Comparison of ENCODE assay signal across 27 cellular contexts in the genomic region with DNA sequence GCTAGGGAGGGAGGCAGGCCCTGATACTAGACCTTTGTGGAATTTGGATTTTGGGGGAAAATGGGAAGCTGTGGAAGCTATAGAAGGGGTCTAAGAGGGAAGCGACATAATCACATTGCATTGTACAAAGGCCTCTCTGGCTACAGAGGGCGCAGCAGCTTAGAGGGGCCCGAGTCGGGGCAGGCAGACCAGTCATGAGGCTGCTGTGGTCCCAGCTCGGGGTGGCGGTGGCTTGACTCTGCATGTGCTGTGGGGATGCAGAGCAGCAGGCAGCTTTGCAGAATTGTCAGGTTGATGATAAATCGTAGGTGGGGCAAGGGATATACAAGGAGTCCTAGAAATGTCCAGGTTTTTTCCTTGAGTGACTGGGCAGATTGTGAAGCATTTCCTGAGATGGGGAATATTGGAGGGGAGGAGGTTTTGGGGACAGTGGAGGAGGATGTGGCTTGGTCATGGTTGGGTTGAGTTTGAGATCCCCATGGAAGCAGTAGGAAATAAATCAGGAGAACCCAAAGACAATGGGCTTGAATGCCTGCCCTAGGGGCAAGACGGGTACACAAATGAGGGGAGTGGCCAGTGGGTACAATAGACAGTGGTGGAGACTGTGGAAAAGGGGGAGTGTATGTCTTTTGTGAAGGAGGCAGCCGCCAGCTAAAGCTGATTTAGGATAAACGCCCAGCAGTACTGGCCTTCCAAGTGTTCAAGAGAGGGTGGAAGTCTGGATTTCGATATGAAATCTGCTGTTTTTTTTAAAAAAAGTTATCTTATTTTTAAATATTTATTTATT.
DNase-seq lines count a peak whose midpoint lies in the region; ATAC-seq, FAIRE-seq and TF ChIP-seq lines count a peak whose summit lies in the region.
"Had no signal": no experiment of that assay in that cellular context is flagged by ENCODE, and none has a peak within 500 bp of the region (broad histone marks: within the 10 kb centered on the region; RNA-seq: fewer than 3 reads in every experiment).

No MANE protein-coding gene starts in this region.

- H3K36me3 ChIP-seq in HepG2 (replicated peaks in 1 of 2; ENCODE audit: control insufficient read depth in 1 of 2, insufficient read depth in 2 of 2, low read length in 2 of 2) (no peaks in the 10 kb centered on the region), right lobe of liver (no peaks in the 10 kb centered on the region)
- H3K36me3 ChIP-seq: breast epithelium, Peyer's patch had no signal

- H3K4me2 ChIP-seq in HepG2 (ENCODE audit: low read depth, low read length): no peak overlapping the region

- H3K4me1 Mint-ChIP-seq in nephron progenitor cell: peaks cover 43% of the 10 kb centered on the region
- H3K4me1 Mint-ChIP-seq: activated CD4-positive, alpha-beta T cell treated with anti-CD3 and anti-CD28 coated beads for 36 hours; activated naive CD4-positive, alpha-beta T cell treated with anti-CD3 and anti-CD28 coated beads, Interleukin-2, amount 50 U/mL, for 24 hours; activated T-helper 17 cell treated with anti-CD3 and anti-CD28 coated beads, Interleukin-2, amount 50 U/mL, for 72 hours; natural killer cell had no signal

- no peak overlapping the region for H3K27ac ChIP-seq in HepG2 (ENCODE audit: extremely low read length, insufficient read depth, low read length)
- H3K27ac ChIP-seq in right lobe of liver: no peak overlapping the region
- peak overlapping the region in 45 of 59 donors; percentile 2 to 80 (median 56) for H3K27ac ChIP-seq in dorsolateral prefrontal cortex
- H3K27ac ChIP-seq: breast epithelium, Peyer's patch, skin epidermis had no signal

- no peak for FAIRE-seq in HepG2 (lab: Jason Lieb, UNC)
- FAIRE-seq: colon, islet of Langerhans had no signal

- no peaks in the 10 kb centered on the region for H3K79me2 ChIP-seq in HepG2 (ENCODE audit: insufficient read depth, low read length)

- H3K4me3 ChIP-seq in HepG2 (replicated peaks in 1 of 3; ENCODE audit: insufficient read depth in 1 of 3, low read depth in 2 of 3, low read length in 3 of 3) (no peak overlapping the region), right lobe of liver (no peak overlapping the region), dorsolateral prefrontal cortex (no peak overlapping the region)
- H3K4me3 ChIP-seq: breast epithelium, Peyer's patch, skin epidermis had no signal

- no TSS peak for BruUV-seq in HepG2 (replicated peaks; lab: Mats Ljungman, UMichigan)

- TF ChIP-seq EP300 in HepG2 (IDR thresholded peaks at IDR 0.05; ENCODE audit: low read depth in 2 of 2, low read length in 2 of 2): no peak
- TF ChIP-seq EP300 in HepG2 (CRISPR knock-in tag; IDR thresholded peaks at IDR 0.05; ENCODE audit: borderline replicate concordance): no peak

- H3K4me1 ChIP-seq in HepG2 (ENCODE audit: insufficient read depth, low read length) (peaks cover 23% of the 10 kb centered on the region), right lobe of liver (no peaks in the 10 kb centered on the region)
- H3K4me1 ChIP-seq: breast epithelium, Peyer's patch had no signal

- ATAC-seq in HepG2: peak; percentile 76
- ATAC-seq in right lobe of liver: no peak
- ATAC-seq: activated CD4-positive, alpha-beta T cell treated with anti-CD3 and anti-CD28 coated beads for 36 hours; activated CD8-positive, alpha-beta T cell treated with anti-CD3 and anti-CD28 coated beads, Interleukin-2, amount 10 ng/mL, durations not matched to agents 7 days and 5 days; activated T-helper 17 cell treated with anti-CD3 and anti-CD28 coated beads, Interleukin-2, amount 50 U/mL, for 72 hours; natural killer cell had no signal

- CTCF ChIA-PET in HepG2 (lab: Yijun Ruan, JAX; ENCODE audit: low intra/inter-chr PET ratio, low total read pairs): interaction anchor here (0.7 kb wide), 1 partner anchor 29 kb away, joined by 3 read pairs; no protein-coding TSS in a partner anchor

- no peak for DNase-seq in HepG2 (ENCODE audit: low spot score)
- DNase-seq in right lobe of liver: no peak
- DNase-seq in dorsolateral prefrontal cortex: no peak
- DNase-seq in nephron progenitor cell: no peak
- DNase-seq in activated CD4-positive, alpha-beta T cell treated with anti-CD3 and anti-CD28 coated beads, Interleukin-2, amount 50 U/mL, for 48 hours: no peak
- no peak for DNase-seq in middle frontal gyrus (ENCODE audit: extremely low spot score, low spot score)
- no peak for DNase-seq in NCI-H748 treated with DMSO at 0.1 percent for 48 hours (lab: John Stamatoyannopoulos, UW)
- DNase-seq: activated CD4-positive, alpha-beta T cell treated with anti-CD3 and anti-CD28 coated beads for 36 hours; activated CD8-positive, alpha-beta T cell treated with anti-CD3 and anti-CD28 coated beads, Interleukin-2, amount 10 ng/mL, durations not matched to agents 7 days and 5 days; CD4-positive, alpha-beta T cell; effector CD8-positive, alpha-beta T cell; erythroblast; glutamatergic neuron; GOT3; Karpas-422; natural killer cell; NCI-H1930; NCI-H524 treated with DMSO at 0.1 percent for 48 hours; Peyer's patch; SHP77; stimulated activated naive CD4-positive, alpha-beta T cell treated with Interleukin-2 at 50 U/mL for 16 hours had no signal

- no peak for TF ChIP-seq RAD21 in HepG2 (CRISPR knock-in tag; IDR thresholded peaks at IDR 0.05)

- peaks cover 11% of the 10 kb centered on the region for H3K9me3 Mint-ChIP-seq in nephron progenitor cell
- H3K9me3 Mint-ChIP-seq: activated naive CD4-positive, alpha-beta T cell treated with anti-CD3 and anti-CD28 coated beads, Interleukin-2, amount 50 U/mL, for 24 hours; activated T-helper 17 cell treated with anti-CD3 and anti-CD28 coated beads, Interleukin-2, amount 50 U/mL, for 72 hours; natural killer cell had no signal

- in situ Hi-C loops in HepG2 (cut with HindIII; ENCODE audit: extremely low pct_ligation_motif_present, low pct_unique_long_range_greater_than_20kb): no loop called here

- TF ChIP-seq POLR2A in HepG2 (IDR thresholded peaks at IDR 0.05; ENCODE audit: insufficient read depth in 1 of 2, low read depth in 2 of 2, low read length in 2 of 2) (no peak), right lobe of liver (IDR thresholded peaks at IDR 0.05) (no peak)

- TF ChIP-seq CTCF in HepG2 (CRISPR knock-in tag; IDR thresholded peaks at IDR 0.05): peak; percentile 50; the same call in 1 of the 2 replicates
- no peak for TF ChIP-seq CTCF in right lobe of liver (IDR thresholded peaks at IDR 0.05)
- no peak for TF ChIP-seq CTCF in dorsolateral prefrontal cortex (IDR thresholded peaks at IDR 0.05 in 54 of 56, conservative IDR thresholded peaks at IDR 0.05 in 2 of 56; ENCODE audit: low read depth in 1 of 56, partially characterized antibody in 56 of 56)
- TF ChIP-seq CTCF in nephron progenitor cell (IDR thresholded peaks at IDR 0.05): no peak

- H3K4me3 Mint-ChIP-seq in nephron progenitor cell: peak overlapping the region; percentile 0
- H3K4me3 Mint-ChIP-seq: activated CD4-positive, alpha-beta T cell treated with anti-CD3 and anti-CD28 coated beads for 36 hours; activated CD8-positive, alpha-beta T cell treated with anti-CD3 and anti-CD28 coated beads, Interleukin-2, amount 10 ng/mL, durations not matched to agents 7 days and 5 days; activated naive CD4-positive, alpha-beta T cell treated with anti-CD3 and anti-CD28 coated beads, Interleukin-2, amount 50 U/mL, for 24 hours; activated T-helper 17 cell treated with anti-CD3 and anti-CD28 coated beads, Interleukin-2, amount 50 U/mL, for 72 hours; CD4-positive, alpha-beta T cell; natural killer cell had no signal

- intact Hi-C loops in HepG2 (cut with micrococcal nuclease; ENCODE audit: unreplicated experiment) (no loop called here), right lobe of liver (cut with DNase I) (no loop called here), dorsolateral prefrontal cortex (cut with DNase I) (loop anchor here in 1 of 2 donors (2.0 kb wide), 1 partner anchor 24 kb away; no protein-coding TSS in a partner anchor)

- H2AFZ ChIP-seq in HepG2 (ENCODE audit: low read length): no peak overlapping the region

- peaks cover 10% of the 10 kb centered on the region for H3K36me3 Mint-ChIP-seq in nephron progenitor cell (ENCODE audit: low read depth)
- H3K36me3 Mint-ChIP-seq: activated naive CD4-positive, alpha-beta T cell treated with anti-CD3 and anti-CD28 coated beads, Interleukin-2, amount 50 U/mL, for 24 hours; natural killer cell had no signal

- POLR2A ChIA-PET in HepG2 (lab: Yijun Ruan, JAX): interaction anchor here (1.4 kb wide), 1 partner anchor 29 kb away, joined by 3 read pairs; no protein-coding TSS in a partner anchor

- 41% methylated on average over 11 of the region's 11 CpGs for WGBS in HepG2 (ENCODE audit: low lambda C conversion rate)
- 66% methylated on average over 10 of the region's 11 CpGs for WGBS in right lobe of liver (ENCODE audit: insufficient coverage, low coverage, low lambda C conversion rate, missing lambda C conversion rate)

- H3K9ac ChIP-seq in HepG2 (ENCODE audit: insufficient read depth, low read depth, low read length): no peak overlapping the region

- H3K27me3 Mint-ChIP-seq in nephron progenitor cell (ENCODE audit: low read depth, poor library complexity): peaks cover 9% of the 10 kb centered on the region
- H3K27me3 Mint-ChIP-seq: activated CD4-positive, alpha-beta T cell treated with anti-CD3 and anti-CD28 coated beads for 36 hours; activated naive CD4-positive, alpha-beta T cell treated with anti-CD3 and anti-CD28 coated beads, Interleukin-2, amount 50 U/mL, for 24 hours; activated T-helper 17 cell treated with anti-CD3 and anti-CD28 coated beads, Interleukin-2, amount 50 U/mL, for 72 hours; CD4-positive, alpha-beta T cell had no signal

- H3K27me3 ChIP-seq in HepG2 (ENCODE audit: control insufficient read depth in 1 of 2, insufficient read depth in 2 of 2, low read length in 2 of 2) (peaks cover 0 to 7% of the 10 kb centered on the region in 2 experiments; a peak in 1 of 5 replicates), right lobe of liver (no peaks in the 10 kb centered on the region), dorsolateral prefrontal cortex (no peaks in the 10 kb centered on the region)
- H3K27me3 ChIP-seq: breast epithelium, Peyer's patch had no signal

- no peaks in the 10 kb centered on the region for H4K20me1 ChIP-seq in HepG2 (ENCODE audit: insufficient read depth, low read length)

- peak overlapping the region; percentile 91 for H3K27ac Mint-ChIP-seq in nephron progenitor cell
- H3K27ac Mint-ChIP-seq: activated CD4-positive, alpha-beta T cell treated with anti-CD3 and anti-CD28 coated beads for 36 hours; activated CD8-positive, alpha-beta T cell treated with anti-CD3 and anti-CD28 coated beads, Interleukin-2, amount 10 ng/mL, durations not matched to agents 7 days and 5 days; activated naive CD4-positive, alpha-beta T cell treated with anti-CD3 and anti-CD28 coated beads, Interleukin-2, amount 50 U/mL, for 24 hours; activated T-helper 17 cell treated with anti-CD3 and anti-CD28 coated beads, Interleukin-2, amount 50 U/mL, for 72 hours; CD4-positive, alpha-beta T cell; natural killer cell had no signal

- no peaks in the 10 kb centered on the region for H3K9me3 ChIP-seq in HepG2 (ENCODE audit: low read length)
- no peaks in the 10 kb centered on the region for H3K9me3 ChIP-seq in right lobe of liver
- H3K9me3 ChIP-seq: breast epithelium, Peyer's patch had no signal

TF ChIP-seq in HepG2, 621 proteins besides CTCF, POLR2A, EP300 and RAD21 (continues in another document):
- peak; percentile 39 for TF ChIP-seq STAG1 (CRISPR knock-in tag; IDR thresholded peaks at IDR 0.05)

Comparison
In these comparisons a context has a peak if more than half of its experiments do, and no peak if none do; other contexts are left out.
1. H3K27ac ChIP-seq: peak in dorsolateral prefrontal cortex (45 of 59); none in HepG2 (single experiment) and right lobe of liver (0 of 3).